In the genomic region with DNA sequence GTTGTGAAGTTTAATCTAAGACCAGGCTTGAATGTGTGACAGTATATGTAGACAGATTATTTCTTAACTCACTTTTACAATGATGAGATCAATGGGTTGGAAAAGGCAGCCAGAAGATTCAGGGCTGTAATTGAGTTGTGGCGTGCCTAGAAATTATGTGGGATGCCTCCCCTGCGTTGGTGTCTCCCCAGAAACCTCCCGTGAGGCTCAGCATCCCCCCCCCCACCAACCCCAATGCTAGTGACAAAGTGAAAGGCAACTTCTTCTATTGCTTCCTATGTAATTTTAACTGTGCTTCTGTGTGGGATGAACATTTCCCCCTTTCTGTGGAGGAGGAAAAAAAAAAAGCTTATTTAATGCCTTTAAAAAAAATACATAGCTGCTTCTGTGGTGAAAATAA, we compare ENCODE assay signal across 12 cellular contexts.
"Had no signal": no experiment of that assay in that cellular context is flagged by ENCODE, and none has a peak within 500 bp of the region (broad histone marks: within the 10 kb centered on the region; RNA-seq: fewer than 3 reads in every experiment).

No MANE protein-coding gene starts in this region.

- H3K4me1 ChIP-seq: testis had no signal

- H3K4me3 ChIP-seq: ovary, testis had no signal

- DNase-seq: activated gamma-delta T cell treated with Interleukin-2 at 50 U/mL for 16 hours; activated naive CD8-positive, alpha-beta T cell treated with anti-CD3 and anti-CD28 coated beads for 36 hours; activated T-cell treated with anti-CD3 and anti-CD28 coated beads, Interleukin-2, amount 50 U/mL, for 48 hours; ovary; stimulated activated CD4-positive, alpha-beta T cell treated with anti-CD3 and anti-CD28 coated beads, Interleukin-15, amount 100 ng/mL, for 24 hours; stimulated activated CD4-positive, alpha-beta T cell treated with anti-CD3 and anti-CD28 coated beads, Interleukin-4, amount 100 ng/mL, for 24 hours; stimulated activated naive CD8-positive, alpha-beta T cell treated with anti-CD3 and anti-CD28 coated beads, Interleukin-15, amount 100 ng/mL, for 72 hours; T-helper 2 cell; testis had no signal

- ATAC-seq: activated CD4-positive, CD25-positive, alpha-beta regulatory T cell treated with anti-CD3 and anti-CD28 coated beads, Interleukin-2, amount 50 U/mL, for 24 hours; foreskin keratinocyte; left lobe of liver had no signal

- H3K27me3 Mint-ChIP-seq: activated naive CD8-positive, alpha-beta T cell treated with anti-CD3 and anti-CD28 coated beads for 36 hours; stimulated activated naive CD8-positive, alpha-beta T cell treated with anti-CD3 and anti-CD28 coated beads, Interleukin-15, amount 100 ng/mL, for 72 hours had no signal

- H3K4me3 Mint-ChIP-seq: activated naive CD8-positive, alpha-beta T cell treated with anti-CD3 and anti-CD28 coated beads for 36 hours; stimulated activated naive CD8-positive, alpha-beta T cell treated with anti-CD3 and anti-CD28 coated beads, Interleukin-15, amount 100 ng/mL, for 72 hours had no signal

- H3K36me3 ChIP-seq: ovary had no signal

- H3K9me3 ChIP-seq: ovary, testis had no signal

- H3K27me3 ChIP-seq: foreskin keratinocyte, ovary, testis had no signal

- H3K27ac ChIP-seq: foreskin keratinocyte, ovary, testis had no signal
